In genomic region chr6:150146436-150146835, GRCh38 we compare ENCODE assay signal across 20 cellular contexts. TPM values are rescaled to one million over a fixed set of nuclear protein-coding genes. Genes with fewer than 3 reads are reported as not detected.
A peak's percentile ranks its signal among the peaks of the same experiment; 100 is the strongest.
DNase-seq lines count a peak whose midpoint lies in the region; ATAC-seq and TF ChIP-seq lines count a peak whose summit lies in the region.
"Had no signal": no experiment of that assay in that cellular context is flagged by ENCODE, and none has a peak within 500 bp of the region (broad histone marks: within the 10 kb centered on the region; RNA-seq: fewer than 3 reads in every experiment).

No MANE protein-coding gene starts in this region.

- H3K27ac Mint-ChIP-seq in MCF 10A (ENCODE audit: low read depth, unreplicated experiment): peak overlapping the region; percentile 96
- H3K27ac Mint-ChIP-seq: CD4-positive, alpha-beta T cell had no signal

- H3K9me2 ChIP-seq in PC-3 (replicated peaks; ENCODE audit: low read length): no peaks in the 10 kb centered on the region

- TF ChIP-seq POLR2A in breast epithelium (IDR thresholded peaks at IDR 0.05) (no peak), suprapubic skin (IDR thresholded peaks at IDR 0.05) (no peak)

- H3K4me3 Mint-ChIP-seq in MCF 10A (ENCODE audit: unreplicated experiment): peak overlapping the region; percentile 8
- H3K4me3 Mint-ChIP-seq: CD4-positive, alpha-beta T cell had no signal

- ATAC-seq in PC-3 (no peak), HG02840 (IDR thresholded peaks at IDR 0.05; ENCODE audit: low FRiP score, unreplicated experiment) (no peak)

- peaks cover 0 to 47% of the 10 kb centered on the region in 2 donors for H3K27me3 ChIP-seq in breast epithelium
- no peaks in the 10 kb centered on the region for H3K27me3 ChIP-seq in PC-3 (ENCODE audit: low read length)
- H3K27me3 ChIP-seq in suprapubic skin: peaks cover 67% of the 10 kb centered on the region

- no peaks in the 10 kb centered on the region for H3K27me3 Mint-ChIP-seq in MCF 10A (ENCODE audit: insufficient read depth, unreplicated experiment)

- H3K4me3 ChIP-seq in breast epithelium: no peak overlapping the region
- no peak overlapping the region for H3K4me3 ChIP-seq in PC-3 (ENCODE audit: low read length)
- H3K4me3 ChIP-seq in suprapubic skin: no peak overlapping the region
- H3K4me3 ChIP-seq: GM23248, SJSA1 had no signal

- H2AFZ ChIP-seq in PC-3 (ENCODE audit: low read length): no peak overlapping the region
- H2AFZ ChIP-seq: GM23248 had no signal

- H3K4me1 Mint-ChIP-seq in MCF 10A (ENCODE audit: insufficient read depth, unreplicated experiment): peaks cover 51% of the 10 kb centered on the region

- H3K79me2 ChIP-seq in PC-3 (ENCODE audit: low read length): no peaks in the 10 kb centered on the region

- H3K36me3 Mint-ChIP-seq in MCF 10A (ENCODE audit: insufficient read depth, unreplicated experiment): peaks cover 14% of the 10 kb centered on the region

- intact Hi-C loops in MCF 10A (cut with micrococcal nuclease): loop anchor here (10.0 kb wide), 1 partner anchor 248 kb away; no protein-coding TSS in a partner anchor
- intact Hi-C loops in breast epithelium (cut with DNase I; ENCODE audit: low total_unique reads): no loop called here
- intact Hi-C loops in PC-3 (cut with micrococcal nuclease): no loop called here

- no peak overlapping the region for H3K9ac ChIP-seq in PC-3 (ENCODE audit: low read length)
- H3K9ac ChIP-seq: GM23248 had no signal

- H3K36me3 ChIP-seq in breast epithelium (no peaks in the 10 kb centered on the region), PC-3 (ENCODE audit: low read depth, low read length) (no peaks in the 10 kb centered on the region), suprapubic skin (no peaks in the 10 kb centered on the region)
- H3K36me3 ChIP-seq: SJSA1 had no signal

- POLR2A ChIA-PET in MCF 10A (lab: Yijun Ruan, JAX): interaction anchor here (0.7 to 9.2 kb wide), 12 partner anchors 10 to 282 kb away, joined by 3 to 246 read pairs (median 8); partner anchors contain the start of gene LRP11
- POLR2A ChIA-PET in PC-3 (lab: Charles Lee; ENCODE audit: unreplicated experiment): no interaction called here

- no peak overlapping the region for H3K27ac ChIP-seq in breast epithelium
- no peak overlapping the region for H3K27ac ChIP-seq in PC-3 (ENCODE audit: low read length)
- peak overlapping the region; percentile 76 for H3K27ac ChIP-seq in epithelial cell of prostate
- H3K27ac ChIP-seq in suprapubic skin: peak overlapping the region; percentile 60
- H3K27ac ChIP-seq: 22Rv1, GM23248, SJSA1 had no signal

- no peaks in the 10 kb centered on the region for H3F3A ChIP-seq in PC-3 (ENCODE audit: low read length, unreplicated experiment)

- H3K4me1 ChIP-seq in breast epithelium (peaks cover 0 to 9% of the 10 kb centered on the region in 2 donors), PC-3 (ENCODE audit: insufficient read depth, low read length) (peaks cover 28% of the 10 kb centered on the region), suprapubic skin (peaks cover 51% of the 10 kb centered on the region)

- H3K9me3 Mint-ChIP-seq in MCF 10A (ENCODE audit: unreplicated experiment): no peaks in the 10 kb centered on the region
- H3K9me3 Mint-ChIP-seq: CD4-positive, alpha-beta T cell had no signal

- BruUV-seq in MCF 10A (replicated peaks; lab: Mats Ljungman, UMichigan) (no TSS peak), PC-3 (replicated peaks; lab: Mats Ljungman, UMichigan) (no TSS peak)

- DNase-seq in MCF 10A (ENCODE audit: unreplicated experiment): no peak
- no peak for DNase-seq in breast epithelium (ENCODE audit: low spot score in 2 of 2)
- no peak for DNase-seq in PC-3
- no peak for DNase-seq in epithelial cell of prostate (ENCODE audit: low read depth, low spot score)
- DNase-seq in suprapubic skin (ENCODE audit: low spot score in 2 of 2): no peak
- no peak for DNase-seq in activated gamma-delta T cell (lab: John Stamatoyannopoulos, UW)
- DNase-seq in OCI-M1 (lab: John Stamatoyannopoulos, UW): no peak
- DNase-seq: Caco-2; CD4-positive, alpha-beta T cell; GDM1; GM23248; HCEC 1CT; NCI-H1105; NCI-H1694; NCI-H2081 treated with DMSO at 0.1 percent for 48 hours; RPMI8226 had no signal

- TF ChIP-seq CTCF in MCF 10A (IDR thresholded peaks at IDR 0.05; ENCODE audit: unreplicated experiment): no peak
- TF ChIP-seq CTCF in breast epithelium (IDR thresholded peaks at IDR 0.05): no peak
- TF ChIP-seq CTCF in PC-3 (conservative IDR thresholded peaks at IDR 0.05; ENCODE audit: low read depth, low read length): no peak
- TF ChIP-seq CTCF in suprapubic skin (IDR thresholded peaks at IDR 0.05): no peak

- TF ChIP-seq EP300 in suprapubic skin (IDR thresholded peaks at IDR 0.05): no peak

- WGBS in suprapubic skin: 94% methylated on average over 3 of the region's 3 CpGs

- H3K4me2 ChIP-seq in PC-3 (ENCODE audit: low read length): peak overlapping the region; percentile 65; the same call in 1 of the 2 replicates

- H4K20me1 ChIP-seq in PC-3 (ENCODE audit: low read length): no peaks in the 10 kb centered on the region

- CTCF ChIA-PET in MCF 10A (lab: Yijun Ruan, JAX) (interaction anchor here (0.8 to 2.6 kb wide), 5 partner anchors 32 to 127 kb away, joined by 3 to 10 read pairs (median 5); no protein-coding TSS in a partner anchor), PC-3 (lab: Charles Lee) (no interaction called here)

- H3K9me3 ChIP-seq in breast epithelium (no peaks in the 10 kb centered on the region), PC-3 (ENCODE audit: low read length) (no peaks in the 10 kb centered on the region), suprapubic skin (no peaks in the 10 kb centered on the region)
- H3K9me3 ChIP-seq: Caco-2 had no signal

RNA-seq across cellular contexts. Expression of gene PPP1R14C, which starts 3.6 kb away (rescaled TPM):
- total RNA-seq in MCF 10A (2022) (32.0 and 38.7 TPM in 2 replicates), breast epithelium (1 to 10 TPM in 2 of 3 donors, not detected in 1; 3.3 to 5.6 TPM), PC-3 (2014; rRNA removed) (1.1 and 3.0 TPM in 2 replicates), suprapubic skin (100 to 1,000 TPM in 2 of 4 donors, 10 to 100 TPM in 2; 44.3 to 104 (median 88.8) TPM)
- total RNA-seq: CD4-positive, alpha-beta T cell; NCI-H460; SJSA1 had no signal

Comparison
In these comparisons a context has a peak if more than half of its experiments do, and no peak if none do; other contexts are left out.
1. H3K27ac ChIP-seq: peak in epithelial cell of prostate (single experiment) and suprapubic skin (single experiment); none in breast epithelium (0 of 2) and PC-3 (single experiment).